ENCODE assay signal across 8 cellular contexts in the genomic region with DNA sequence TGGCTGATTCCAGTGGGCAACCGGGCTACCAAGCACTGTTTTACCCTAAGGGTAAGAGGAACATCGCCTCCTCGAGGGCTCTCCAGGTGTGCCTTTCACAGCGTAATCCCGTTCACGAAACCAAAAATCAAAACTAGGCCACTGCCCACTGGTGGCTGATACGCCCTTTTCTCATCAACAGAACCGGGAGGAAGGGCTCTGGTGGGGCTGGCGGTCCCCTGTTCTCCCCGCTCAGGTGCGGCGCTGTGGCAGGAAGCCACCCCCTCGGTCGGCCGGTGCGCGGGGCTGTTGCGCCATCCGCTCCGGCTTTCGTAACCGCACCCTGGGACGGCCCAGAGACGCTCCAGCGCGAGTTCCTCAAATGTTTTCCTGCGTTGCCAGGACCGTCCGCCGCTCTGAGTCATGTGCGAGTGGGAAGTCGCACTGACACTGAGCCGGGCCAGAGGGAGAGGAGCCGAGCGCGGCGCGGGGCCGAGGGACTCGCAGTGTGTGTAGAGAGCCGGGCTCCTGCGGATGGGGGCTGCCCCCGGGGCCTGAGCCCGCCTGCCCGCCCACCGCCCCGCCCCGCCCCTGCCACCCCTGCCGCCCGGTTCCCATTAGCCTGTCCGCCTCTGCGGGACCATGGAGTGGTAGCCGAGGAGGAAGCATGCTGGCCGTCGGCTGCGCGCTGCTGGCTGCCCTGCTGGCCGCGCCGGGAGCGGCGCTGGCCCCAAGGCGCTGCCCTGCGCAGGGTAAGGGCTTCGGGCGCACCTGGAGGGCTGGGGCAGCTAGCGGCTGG. TPM values are rescaled to one million over a fixed set of nuclear protein-coding genes. Genes with fewer than 3 reads are reported as not detected.
A peak's percentile ranks its signal among the peaks of the same experiment; 100 is the strongest.
DNase-seq lines count a peak whose midpoint lies in the region; ATAC-seq and TF ChIP-seq lines count a peak whose summit lies in the region.

A gene (plus strand): TSS at position 360 of the 778 bp plus-strand sequence. CDS start 287 bp downstream, at position 647.

- H3K9me3 Mint-ChIP-seq in activated CD4-positive, alpha-beta memory T cell treated with anti-CD3 and anti-CD28 coated beads, Interleukin-2, amount 10 ng/mL, durations not matched to agents 7 days and 5 days = no peaks in the 10 kb centered on the region
- H3K9me3 Mint-ChIP-seq in effector memory CD8-positive, alpha-beta T cell = no peaks in the 10 kb centered on the region

- H3K27ac Mint-ChIP-seq in activated CD4-positive, alpha-beta memory T cell treated with anti-CD3 and anti-CD28 coated beads, Interleukin-2, amount 10 ng/mL, durations not matched to agents 7 days and 5 days = peak within 1 kb of the TSS; percentile 88
- peak within 1 kb of the TSS; percentile 88 to 89 for H3K27ac Mint-ChIP-seq in effector memory CD8-positive, alpha-beta T cell

- peak; percentile 61 for ATAC-seq in effector memory CD8-positive, alpha-beta T cell (replicated peaks)
- peak; percentile 87 to 91 for ATAC-seq in lower lobe of right lung
- ATAC-seq in HG02610 (IDR thresholded peaks at IDR 0.05; ENCODE audit: unreplicated experiment) = no peak

- H3K4me3 ChIP-seq in HEK293 (ENCODE audit: low read depth, low read length) = peak within 1 kb of the TSS; percentile 53
- H3K4me3 ChIP-seq in lower lobe of right lung = peak within 1 kb of the TSS; percentile 88

- H3K36me3 Mint-ChIP-seq in activated CD4-positive, alpha-beta memory T cell treated with anti-CD3 and anti-CD28 coated beads, Interleukin-2, amount 10 ng/mL, durations not matched to agents 7 days and 5 days (ENCODE audit: low read depth) = peaks cover 3% of the 10 kb centered on the region
- peaks cover 11% of the 10 kb centered on the region for H3K36me3 Mint-ChIP-seq in effector memory CD8-positive, alpha-beta T cell (ENCODE audit: insufficient read depth)

- intact Hi-C loops in lower lobe of right lung (cut with DNase I) = no loop called here

- H3K27ac ChIP-seq in HEK293 (ENCODE audit: extremely low read depth, low read depth, low read length) (peak within 1 kb of the TSS; percentile 48; the same call in 1 of the 2 replicates), lower lobe of right lung (peak within 1 kb of the TSS; percentile 97)

- POLR2A ChIA-PET in HEK293 (lab: Yijun Ruan, JAX) = interaction anchor here (1.0 kb wide), 1 partner anchor 222 kb away, joined by 4 read pairs; no protein-coding TSS in a partner anchor
- POLR2A ChIA-PET in activated CD4-positive, alpha-beta memory T cell treated with anti-CD3 and anti-CD28 coated beads, Interleukin-2, amount 10 ng/mL, durations not matched to agents 7 days and 5 days (lab: Charles Lee) = interaction anchor here (0.6 to 3.9 kb wide), 8 partner anchors 14 to 482 kb away, joined by 3 to 36 read pairs (median 4); no protein-coding TSS in a partner anchor

- H3K4me3 Mint-ChIP-seq in activated CD4-positive, alpha-beta memory T cell treated with anti-CD3 and anti-CD28 coated beads, Interleukin-2, amount 10 ng/mL, durations not matched to agents 7 days and 5 days = peak within 1 kb of the TSS; percentile 77
- peak within 1 kb of the TSS; percentile 82 to 83 for H3K4me3 Mint-ChIP-seq in effector memory CD8-positive, alpha-beta T cell

- H3K27me3 ChIP-seq in lower lobe of right lung (ENCODE audit: low read depth) = no peaks in the 10 kb centered on the region

- TF ChIP-seq CTCF in HEK293 (tag by site-specific recombination; IDR thresholded peaks at IDR 0.05) (peak; percentile 98), lower lobe of right lung (IDR thresholded peaks at IDR 0.05) (peak; percentile 50)

- peaks cover 83% of the 10 kb centered on the region for H3K4me1 Mint-ChIP-seq in activated CD4-positive, alpha-beta memory T cell treated with anti-CD3 and anti-CD28 coated beads, Interleukin-2, amount 10 ng/mL, durations not matched to agents 7 days and 5 days
- peaks cover 58 to 60% of the 10 kb centered on the region in 2 donors for H3K4me1 Mint-ChIP-seq in effector memory CD8-positive, alpha-beta T cell (ENCODE audit: low read depth in 2 of 2)

- H3K9me3 ChIP-seq in HEK293 (ENCODE audit: control insufficient read depth, insufficient read depth, low read depth, low read length) (no peaks in the 10 kb centered on the region), lower lobe of right lung (no peaks in the 10 kb centered on the region)

- H3K27me3 Mint-ChIP-seq in activated CD4-positive, alpha-beta memory T cell treated with anti-CD3 and anti-CD28 coated beads, Interleukin-2, amount 10 ng/mL, durations not matched to agents 7 days and 5 days = peaks cover 19% of the 10 kb centered on the region
- no peaks in the 10 kb centered on the region for H3K27me3 Mint-ChIP-seq in effector memory CD8-positive, alpha-beta T cell

- CTCF ChIA-PET in HEK293 (lab: Yijun Ruan, JAX) = interaction anchor here (0.7 to 3.6 kb wide), 5 partner anchors 10 to 186 kb away, joined by 3 to 17 read pairs (median 3); a partner anchor contains a TSS
- CTCF ChIA-PET in activated CD4-positive, alpha-beta memory T cell treated with anti-CD3 and anti-CD28 coated beads, Interleukin-2, amount 10 ng/mL, durations not matched to agents 7 days and 5 days (lab: Charles Lee) = interaction anchor here (0.9 to 2.7 kb wide), 9 partner anchors 10 to 76 kb away, joined by 3 to 13 read pairs (median 5); no protein-coding TSS in a partner anchor

- H3K4me1 ChIP-seq in HEK293 (ENCODE audit: control insufficient read depth, insufficient read depth, low read length) (peaks cover 2% of the 10 kb centered on the region; the same call in 1 of the 2 replicates), lower lobe of right lung (peaks cover 48% of the 10 kb centered on the region)

- H3K36me3 ChIP-seq in HEK293 (ENCODE audit: control insufficient read depth in 2 of 2, insufficient read depth in 1 of 2, low read length in 2 of 2) = no peaks in the 10 kb centered on the region
- no peaks in the 10 kb centered on the region for H3K36me3 ChIP-seq in lower lobe of right lung

- peak; percentile 94 for DNase-seq in ELR (ENCODE audit: low read depth)
- DNase-seq in NCI-H446 treated with DMSO at 0.1 percent for 48 hours (lab: John Stamatoyannopoulos, UW) = peak; percentile 35
- peak; percentile 74 for DNase-seq in activated CD4-positive, alpha-beta memory T cell treated with anti-CD3 and anti-CD28 coated beads, Interleukin-2, amount 10 ng/mL, durations not matched to agents 7 days and 5 days
- peak; percentile 52 to 56 (median 55) for DNase-seq in effector memory CD8-positive, alpha-beta T cell
- DNase-seq in lower lobe of right lung = peak; percentile 96
- peak; percentile 44 to 64 for DNase-seq in stimulated activated CD4-positive, alpha-beta T cell treated with anti-CD3 and anti-CD28 coated beads, Interleukin-4, amount 100 ng/mL, for 48 hours (ENCODE audit: low read depth in 2 of 2)

TF ChIP-seq in HEK293, 187 proteins besides CTCF, POLR2A, EP300 and RAD21 (continues in another document):
- TF ChIP-seq ZFP69B (tag by site-specific recombination; IDR thresholded peaks at IDR 0.05) (no peak), ZNF324 (tag by site-specific recombination; IDR thresholded peaks at IDR 0.05) (peak; percentile 27; the same call in 1 of the 2 replicates), GLI4 (tag by site-specific recombination; IDR thresholded peaks at IDR 0.05) (no peak), IKZF3 (tag by site-specific recombination; IDR thresholded peaks at IDR 0.05) (peak; percentile 80), KLF8 (tag by site-specific recombination; IDR thresholded peaks at IDR 0.05) (peak; percentile 78)
- TF ChIP-seq, protein P1, sequence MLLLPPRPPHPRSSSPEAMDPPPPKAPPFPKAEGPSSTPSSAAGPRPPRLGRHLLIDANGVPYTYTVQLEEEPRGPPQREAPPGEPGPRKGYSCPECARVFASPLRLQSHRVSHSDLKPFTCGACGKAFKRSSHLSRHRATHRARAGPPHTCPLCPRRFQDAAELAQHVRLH (tag by site-specific recombination; IDR thresholded peaks at IDR 0.05) = no peak
- TF ChIP-seq, protein P2, sequence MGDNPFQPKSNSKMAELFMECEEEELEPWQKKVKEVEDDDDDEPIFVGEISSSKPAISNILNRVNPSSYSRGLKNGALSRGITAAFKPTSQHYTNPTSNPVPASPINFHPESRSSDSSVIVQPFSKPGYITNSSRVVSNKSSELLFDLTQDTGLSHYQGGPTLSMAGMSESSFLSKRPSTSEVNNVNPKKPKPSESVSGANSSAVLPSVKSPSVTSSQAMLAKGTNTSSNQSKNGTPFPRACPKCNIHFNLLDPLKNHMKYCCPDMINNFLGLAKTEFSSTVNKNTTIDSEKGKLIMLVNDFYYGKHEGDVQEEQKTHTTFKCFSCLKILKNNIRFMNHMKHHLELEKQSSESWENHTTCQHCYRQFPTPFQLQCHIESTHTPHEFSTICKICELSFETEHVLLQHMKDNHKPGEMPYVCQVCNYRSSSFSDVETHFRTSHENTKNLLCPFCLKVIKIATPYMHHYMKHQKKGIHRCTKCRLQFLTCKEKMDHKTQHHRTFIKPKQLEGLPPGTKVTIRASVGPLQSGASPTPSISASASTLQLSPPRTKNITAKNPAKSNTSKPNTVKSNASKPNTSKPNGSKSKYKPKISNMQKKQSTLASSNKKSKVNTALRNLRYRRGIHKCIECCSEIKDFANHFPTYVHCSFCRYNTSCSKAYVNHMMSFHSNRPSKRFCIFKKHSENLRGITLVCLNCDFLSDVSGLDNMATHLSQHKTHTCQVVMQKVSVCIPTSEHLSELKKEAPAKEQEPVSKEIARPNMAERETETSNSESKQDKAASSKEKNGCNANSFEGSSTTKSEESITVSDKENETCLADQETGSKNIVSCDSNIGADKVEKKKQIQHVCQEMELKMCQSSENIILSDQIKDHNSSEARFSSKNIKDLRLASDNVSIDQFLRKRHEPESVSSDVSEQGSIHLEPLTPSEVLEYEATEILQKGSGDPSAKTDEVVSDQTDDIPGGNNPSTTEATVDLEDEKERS (tag by site-specific recombination; IDR thresholded peaks at IDR 0.05) = no peak
- TF ChIP-seq, protein P3, sequence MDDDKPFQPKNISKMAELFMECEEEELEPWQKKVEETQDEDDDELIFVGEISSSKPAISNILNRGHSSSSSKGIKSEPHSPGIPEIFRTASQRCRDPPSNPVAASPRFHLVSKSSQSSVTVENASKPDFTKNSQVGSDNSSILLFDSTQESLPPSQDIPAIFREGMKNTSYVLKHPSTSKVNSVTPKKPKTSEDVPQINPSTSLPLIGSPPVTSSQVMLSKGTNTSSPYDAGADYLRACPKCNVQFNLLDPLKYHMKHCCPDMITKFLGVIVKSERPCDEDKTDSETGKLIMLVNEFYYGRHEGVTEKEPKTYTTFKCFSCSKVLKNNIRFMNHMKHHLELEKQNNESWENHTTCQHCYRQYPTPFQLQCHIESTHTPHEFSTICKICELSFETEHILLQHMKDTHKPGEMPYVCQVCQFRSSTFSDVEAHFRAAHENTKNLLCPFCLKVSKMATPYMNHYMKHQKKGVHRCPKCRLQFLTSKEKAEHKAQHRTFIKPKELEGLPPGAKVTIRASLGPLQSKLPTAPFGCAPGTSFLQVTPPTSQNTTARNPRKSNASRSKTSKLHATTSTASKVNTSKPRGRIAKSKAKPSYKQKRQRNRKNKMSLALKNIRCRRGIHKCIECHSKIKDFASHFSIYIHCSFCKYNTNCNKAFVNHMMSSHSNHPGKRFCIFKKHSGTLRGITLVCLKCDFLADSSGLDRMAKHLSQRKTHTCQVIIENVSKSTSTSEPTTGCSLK (tag by site-specific recombination; IDR thresholded peaks at IDR 0.05) = no peak

RNA-seq across cellular contexts. Expression of the gene that starts here (rescaled TPM):
- total RNA-seq in activated CD4-positive, alpha-beta memory T cell treated with anti-CD3 and anti-CD28 coated beads, Interleukin-2, amount 10 ng/mL, durations not matched to agents 7 days and 5 days = 10 to 100 TPM; 15.7 to 16.0 TPM
- 48.5 TPM for total RNA-seq in lower lobe of right lung

Comparison
In these comparisons a context has a peak if more than half of its experiments do, and no peak if none do; other contexts are left out.
1. DNase-seq: peak in every context shown above with its lines; median percentile 96 in lower lobe of right lung; 94 in ELR; 74 in activated CD4-positive, alpha-beta memory T cell treated with anti-CD3 and anti-CD28 coated beads, Interleukin-2, amount 10 ng/mL, durations not matched to agents 7 days and 5 days; 55 in effector memory CD8-positive, alpha-beta T cell; 54 in stimulated activated CD4-positive, alpha-beta T cell treated with anti-CD3 and anti-CD28 coated beads, Interleukin-4, amount 100 ng/mL, for 48 hours; 35 in NCI-H446 treated with DMSO at 0.1 percent for 48 hours.